ENCODE assay signal across 8 cellular contexts in genomic region chr13:40666905-40667621, GRCh38. TPM values are rescaled to one million over a fixed set of nuclear protein-coding genes. Genes with fewer than 3 reads are reported as not detected.
DNase-seq lines count a peak whose midpoint lies in the region; ATAC-seq and TF ChIP-seq lines count a peak whose summit lies in the region.

No MANE protein-coding gene starts in this region.

- H3K79me1 ChIP-seq in IMR-90 (ENCODE audit: low read depth in 1 of 2, low read length in 2 of 2) = no peaks in the 10 kb centered on the region

- H3K27me3 ChIP-seq in IMR-90 (ENCODE audit: control insufficient read depth, insufficient read depth, low read length) (peaks cover 47% of the 10 kb centered on the region), muscle layer of duodenum (ENCODE audit: low read depth, low read length) (no peaks in the 10 kb centered on the region)

- peak overlapping the region; percentile 89 for H3K27ac Mint-ChIP-seq in activated CD4-positive, alpha-beta T cell treated with anti-CD3 and anti-CD28 coated beads, Interleukin-2, amount 10 ng/mL, durations not matched to agents 24 days and 14 days

- intact Hi-C loops in IMR-90 (cut with micrococcal nuclease) = no loop called here
- intact Hi-C loops in activated CD4-positive, alpha-beta T cell treated with anti-CD3 and anti-CD28 coated beads, Interleukin-2, amount 10 ng/mL, durations not matched to agents 24 days and 14 days (cut with micrococcal nuclease) = loop anchor here (2.0 to 10.0 kb wide), 4 partner anchors 104 to 394 kb away; partner anchors contain the start of genes ELF1, MRPS31 and WBP4

- H3K4me1 Mint-ChIP-seq in activated CD4-positive, alpha-beta T cell treated with anti-CD3 and anti-CD28 coated beads, Interleukin-2, amount 10 ng/mL, durations not matched to agents 24 days and 14 days = peaks cover 33% of the 10 kb centered on the region

- no peak overlapping the region for H2BK15ac ChIP-seq in IMR-90 (ENCODE audit: low read depth, low read length)

- H3K9me3 ChIP-seq in IMR-90 (ENCODE audit: control insufficient read depth, insufficient read depth, low read length) (no peaks in the 10 kb centered on the region), muscle layer of duodenum (ENCODE audit: control insufficient read depth in 1 of 2, low read length in 2 of 2) (no peaks in the 10 kb centered on the region)

- 2% methylated on average over 11 of the region's 67 CpGs; no CpG with 5 or more reads in 1 of the 2 experiments for WGBS in IMR-90 (ENCODE audit: extremely low coverage in 2 of 2, insufficient read length in 1 of 2), 2 experiments
- WGBS in urinary bladder = 2% methylated on average over 67 of the region's 67 CpGs

- no peak for TF ChIP-seq POLR2A in IMR-90 (IDR thresholded peaks at IDR 0.05; ENCODE audit: low read depth, low read length)

- peak overlapping the region; percentile 91 for H3K4me3 Mint-ChIP-seq in activated CD4-positive, alpha-beta T cell treated with anti-CD3 and anti-CD28 coated beads, Interleukin-2, amount 10 ng/mL, durations not matched to agents 24 days and 14 days

- no peak overlapping the region for H2BK120ac ChIP-seq in IMR-90 (ENCODE audit: low read depth, low read length)

- H3K27ac ChIP-seq in IMR-90 (ENCODE audit: insufficient read depth, low read length) (no peak overlapping the region), muscle layer of duodenum (ENCODE audit: low read length) (no peak overlapping the region), urinary bladder (ENCODE audit: low read depth) (peak overlapping the region; percentile 74)

- no peak overlapping the region for H3K18ac ChIP-seq in IMR-90 (ENCODE audit: low read depth, low read length)

- no peaks in the 10 kb centered on the region for H3K36me3 ChIP-seq in IMR-90 (ENCODE audit: control insufficient read depth, insufficient read depth, low read length)
- H3K36me3 ChIP-seq in muscle layer of duodenum (ENCODE audit: control insufficient read depth in 1 of 2, insufficient read depth in 2 of 2, low read length in 2 of 2) = no peaks in the 10 kb centered on the region
- no peaks in the 10 kb centered on the region for H3K36me3 ChIP-seq in urinary bladder (ENCODE audit: insufficient read depth)

- no peak for TF ChIP-seq CTCF in AG10803 (conservative IDR thresholded peaks at IDR 0.05; ENCODE audit: low read length)
- no peak for TF ChIP-seq CTCF in IMR-90 (conservative IDR thresholded peaks at IDR 0.05; ENCODE audit: low read depth, low read length)
- TF ChIP-seq CTCF in epithelial cell of proximal tubule (conservative IDR thresholded peaks at IDR 0.05; ENCODE audit: low read depth, low read length) = no peak

- H3K36me3 Mint-ChIP-seq in activated CD4-positive, alpha-beta T cell treated with anti-CD3 and anti-CD28 coated beads, Interleukin-2, amount 10 ng/mL, durations not matched to agents 24 days and 14 days (ENCODE audit: low read depth) = peaks cover 16% of the 10 kb centered on the region

- in situ Hi-C loops in IMR-90 (cut with MboI; ENCODE audit: low sequenced_read_pairs) = no loop called here

- H3K9me1 ChIP-seq in IMR-90 (ENCODE audit: insufficient read depth, low read length) = no peaks in the 10 kb centered on the region

- no peak overlapping the region for H3K56ac ChIP-seq in IMR-90 (ENCODE audit: extremely low read depth, insufficient read depth, low read length)

- H3K14ac ChIP-seq in IMR-90 (replicated peaks; ENCODE audit: low read depth, low read length) = no peak overlapping the region

- no peaks in the 10 kb centered on the region for H4K20me1 ChIP-seq in IMR-90 (ENCODE audit: insufficient read depth, low read length)

- CTCF ChIA-PET in IMR-90 (lab: Yijun Ruan, JAX) = no interaction called here

- no peak overlapping the region for H3K23ac ChIP-seq in IMR-90 (ENCODE audit: low read depth, low read length)

- POLR2A ChIA-PET in IMR-90 (lab: Charles Lee; ENCODE audit: unreplicated experiment) = no interaction called here

- no peak overlapping the region for H3K4ac ChIP-seq in IMR-90 (ENCODE audit: low read depth, low read length)

- H2BK5ac ChIP-seq in IMR-90 (ENCODE audit: low read depth, low read length, poor library complexity, severe bottlenecking) = no peak overlapping the region

- no peak overlapping the region for H4K5ac ChIP-seq in IMR-90 (ENCODE audit: low read depth, low read length)

- H3K9ac ChIP-seq in IMR-90 (ENCODE audit: low read depth, low read length) = peak overlapping the region; percentile 61

- peak overlapping the region; percentile 90 for H2AFZ ChIP-seq in IMR-90 (replicated peaks; ENCODE audit: low read length, poor library complexity)

- no TSS peak for BruUV-seq in IMR-90 (replicated peaks; lab: Mats Ljungman, UMichigan)

- no peaks in the 10 kb centered on the region for H3K9me3 Mint-ChIP-seq in activated CD4-positive, alpha-beta T cell treated with anti-CD3 and anti-CD28 coated beads, Interleukin-2, amount 10 ng/mL, durations not matched to agents 24 days and 14 days

- DNase-seq in AG10803 (ENCODE audit: low read depth) = no peak
- DNase-seq in IMR-90 = no peak
- no peak for DNase-seq in activated CD4-positive, alpha-beta T cell treated with anti-CD3 and anti-CD28 coated beads, Interleukin-2, amount 10 ng/mL, durations not matched to agents 24 days and 14 days
- DNase-seq in epithelial cell of proximal tubule (ENCODE audit: low read depth) = no peak
- no peak for DNase-seq in HPDE6-E6E7 (ENCODE audit: extremely low spot score)

- H2AK5ac ChIP-seq in IMR-90 (ENCODE audit: low read depth, low read length) = no peak overlapping the region

- H3K4me1 ChIP-seq in IMR-90 (ENCODE audit: control insufficient read depth, insufficient read depth, low read length) = peaks cover 2% of the 10 kb centered on the region; the same call in 1 of the 2 replicates
- peaks cover 17 to 21% of the 10 kb centered on the region in 2 donors for H3K4me1 ChIP-seq in muscle layer of duodenum (ENCODE audit: control insufficient read depth in 1 of 2, insufficient read depth in 2 of 2, low read length in 2 of 2)
- H3K4me1 ChIP-seq in urinary bladder (ENCODE audit: insufficient read depth) = no peaks in the 10 kb centered on the region

- H3K4me2 ChIP-seq in IMR-90 (ENCODE audit: low read depth, low read length) = peak overlapping the region; percentile 75

- no peak overlapping the region for H2AK9ac ChIP-seq in IMR-90 (replicated peaks; ENCODE audit: low read depth, low read length, poor library complexity)

- H2BK20ac ChIP-seq in IMR-90 (ENCODE audit: low read depth, low read length) = no peak overlapping the region

- no peak for TF ChIP-seq RAD21 in IMR-90 (IDR thresholded peaks at IDR 0.05; ENCODE audit: low read length)

- no peaks in the 10 kb centered on the region for H3K27me3 Mint-ChIP-seq in activated CD4-positive, alpha-beta T cell treated with anti-CD3 and anti-CD28 coated beads, Interleukin-2, amount 10 ng/mL, durations not matched to agents 24 days and 14 days

- no peak overlapping the region for H4K8ac ChIP-seq in IMR-90 (ENCODE audit: low read depth in 2 of 2, low read length in 2 of 2)

- dilution Hi-C loops in IMR-90 (cut with HindIII; ENCODE audit: low sequenced_read_pairs, unreplicated experiment) = no loop called here

- peak; percentile 17 for ATAC-seq in GM18867 (IDR thresholded peaks at IDR 0.05; ENCODE audit: unreplicated experiment)
- peak; percentile 66 for ATAC-seq in IMR-90 (ENCODE audit: low read depth)

- H3K4me3 ChIP-seq in AG10803 (ENCODE audit: low read length) (peak overlapping the region; percentile 69), IMR-90 (ENCODE audit: insufficient read depth, low read depth, low read length) (peak overlapping the region; percentile 96), epithelial cell of proximal tubule (ENCODE audit: low read depth, low read length) (peak overlapping the region; percentile 91), muscle layer of duodenum (ENCODE audit: low read depth in 1 of 2, low read length in 2 of 2) (peak overlapping the region; percentile 62 to 98), urinary bladder (ENCODE audit: low read depth, low read length) (peak overlapping the region; percentile 92)

- H4K91ac ChIP-seq in IMR-90 (ENCODE audit: insufficient read depth, low read depth, low read length) = no peak overlapping the region

TF ChIP-seq in IMR-90, 13 proteins besides CTCF, POLR2A, EP300 and RAD21:
- TF ChIP-seq CEBPB (IDR thresholded peaks at IDR 0.05; ENCODE audit: low read depth, low read length) (no peak), CHD1 (IDR thresholded peaks at IDR 0.05; ENCODE audit: low read depth, low read length) (no peak), MAZ (IDR thresholded peaks at IDR 0.05; ENCODE audit: borderline replicate concordance, low read depth, low read length) (no peak)

RNA-seq across cellular contexts. Expression of gene FOXO1, which starts 0.6 kb away (rescaled TPM):
- total RNA-seq in IMR-90 (2012; rRNA removed) (under 0.01 and 0.18 TPM in 2 replicates), epithelial cell of proximal tubule (4.3 and 6.3 TPM in 2 replicates), urinary bladder (23.2 TPM)
- polyA plus RNA-seq in IMR-90 (2012; rRNA removed) (0.07 and 0.12 TPM in 2 replicates), urinary bladder (23.7 TPM)
- polyA plus RNA-seq in IMR-90 (2012; cell fraction: cytosol; rRNA removed) = 0.02 TPM in 1 of 2 replicates, not detected in the other
- polyA plus RNA-seq in IMR-90 (2012; cell fraction: nucleus; rRNA removed; ENCODE audit: low replicate concordance) = 0.06 and 0.10 TPM in 2 replicates
- total RNA-seq in activated CD4-positive, alpha-beta T cell treated with anti-CD3 and anti-CD28 coated beads, Interleukin-2, amount 10 ng/mL, durations not matched to agents 24 days and 14 days = 38.1 and 39.6 TPM in 2 replicates
